9 cellular contexts compared by ENCODE assay signal in genomic region chr2:515728-516127, GRCh38.
"Had no signal": no experiment of that assay in that cellular context is flagged by ENCODE, and none has a peak within 500 bp of the region (broad histone marks: within the 10 kb centered on the region; RNA-seq: fewer than 3 reads in every experiment).

No MANE protein-coding gene starts in this region.

- H3K4me2 ChIP-seq: GM23338 had no signal

- H3K36me3 ChIP-seq: HAP-1 had no signal

- H3K9me3 ChIP-seq: HAP-1 had no signal

- H3K9me3 Mint-ChIP-seq: GM23338 had no signal

- DNase-seq: GM23248, GOT3, H7, H9, HCEC 1CT, HFFc6 had no signal

- H3K4me1 ChIP-seq: HAP-1 had no signal

- H3K9ac ChIP-seq: GM23248 had no signal

- H3K4me3 ChIP-seq: GM23248, GM23338, HAP-1 had no signal

- H3K27ac Mint-ChIP-seq: GM23338, H9, HFFc6 had no signal

- H3K4me3 Mint-ChIP-seq: GM23338, H9, HFFc6 had no signal

- H2AFZ ChIP-seq: GM23248, GM23338 had no signal

- ATAC-seq: GM23338, HCT116 had no signal

- H3K27ac ChIP-seq: GM23248 had no signal
